In the genomic region with DNA sequence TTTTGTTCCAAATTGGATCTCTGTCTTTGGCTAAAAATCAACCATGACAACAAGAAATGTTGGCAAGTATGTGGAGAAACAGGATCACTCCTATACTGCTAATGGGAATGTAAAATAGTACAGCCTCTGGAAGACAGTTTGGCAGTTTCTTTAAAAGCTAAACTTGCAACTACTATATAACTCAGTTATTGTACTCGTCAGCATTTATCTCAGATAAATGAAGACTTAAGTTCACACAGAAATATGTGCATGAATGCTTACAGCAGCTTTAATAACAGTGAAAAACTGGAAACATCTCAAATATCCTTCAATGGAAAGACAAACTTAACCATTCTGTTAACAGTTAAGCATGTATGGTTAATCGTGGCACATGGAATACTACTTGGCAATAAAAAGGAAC, we compare ENCODE assay signal across 31 cellular contexts. TPM values are rescaled to one million over a fixed set of nuclear protein-coding genes. Genes with fewer than 3 reads are reported as not detected.
"Had no signal": no experiment of that assay in that cellular context is flagged by ENCODE, and none has a peak within 500 bp of the region (broad histone marks: within the 10 kb centered on the region; RNA-seq: fewer than 3 reads in every experiment).

No MANE protein-coding gene starts in this region.

- H3K4me2 ChIP-seq: neural progenitor cell, smooth muscle cell had no signal

- ATAC-seq: naive thymus-derived CD4-positive, alpha-beta T cell; natural killer cell; right cardiac atrium; sciatic nerve; stimulated activated effector memory CD8-positive, alpha-beta T cell treated with anti-CD3 and anti-CD28 coated beads, Interleukin-12 subunit alpha, Interleukin-12 subunit beta, amount 100 ng/mL, for 72 hours; stimulated activated naive B cell treated with anti-CD40 and anti-IgM and Interleukin-4, amounts not matched to agents 10 μg/mL and 1 μg/mL and 100 μg/mL, for 72 hours had no signal

- H3K9me3 Mint-ChIP-seq: nephron; neural progenitor cell; stimulated activated effector memory CD8-positive, alpha-beta T cell treated with anti-CD3 and anti-CD28 coated beads, Interleukin-12 subunit alpha, Interleukin-12 subunit beta, amount 100 ng/mL, for 72 hours; stimulated activated naive B cell treated with anti-CD40 and anti-IgM and Interleukin-4, amounts not matched to agents 10 μg/mL and 1 μg/mL and 100 μg/mL, for 72 hours; stimulated activated naive CD8-positive, alpha-beta T cell treated with anti-CD3 and anti-CD28 coated beads, Interleukin-15, Interleukin-2, amounts not matched to agents 100 ng/mL and 50 ng/mL, for 24 hours had no signal

- H3K4me1 Mint-ChIP-seq: naive thymus-derived CD4-positive, alpha-beta T cell; natural killer cell; nephron; neural progenitor cell; stimulated activated effector memory CD8-positive, alpha-beta T cell treated with anti-CD3 and anti-CD28 coated beads, Interleukin-12 subunit alpha, Interleukin-12 subunit beta, amount 100 ng/mL, for 72 hours; stimulated activated naive B cell treated with anti-CD40 and anti-IgM and Interleukin-4, amounts not matched to agents 10 μg/mL and 1 μg/mL and 100 μg/mL, for 72 hours had no signal

- H3K27me3 ChIP-seq: ovary, vagina had no signal

- H3K4me3 Mint-ChIP-seq: naive thymus-derived CD4-positive, alpha-beta T cell; natural killer cell; nephron; neural progenitor cell; stimulated activated effector memory CD8-positive, alpha-beta T cell treated with anti-CD3 and anti-CD28 coated beads, Interleukin-12 subunit alpha, Interleukin-12 subunit beta, amount 100 ng/mL, for 72 hours; stimulated activated naive B cell treated with anti-CD40 and anti-IgM and Interleukin-4, amounts not matched to agents 10 μg/mL and 1 μg/mL and 100 μg/mL, for 72 hours; stimulated activated naive CD8-positive, alpha-beta T cell treated with anti-CD3 and anti-CD28 coated beads, Interleukin-15, Interleukin-2, amounts not matched to agents 100 ng/mL and 50 ng/mL, for 24 hours had no signal

- H3K9ac ChIP-seq: neural progenitor cell had no signal

- H3K27ac Mint-ChIP-seq: naive thymus-derived CD4-positive, alpha-beta T cell; natural killer cell; nephron; neural progenitor cell; stimulated activated effector memory CD8-positive, alpha-beta T cell treated with anti-CD3 and anti-CD28 coated beads, Interleukin-12 subunit alpha, Interleukin-12 subunit beta, amount 100 ng/mL, for 72 hours; stimulated activated naive B cell treated with anti-CD40 and anti-IgM and Interleukin-4, amounts not matched to agents 10 μg/mL and 1 μg/mL and 100 μg/mL, for 72 hours; stimulated activated naive CD8-positive, alpha-beta T cell treated with anti-CD3 and anti-CD28 coated beads, Interleukin-15, Interleukin-2, amounts not matched to agents 100 ng/mL and 50 ng/mL, for 24 hours had no signal

- H3K36me3 Mint-ChIP-seq: naive thymus-derived CD4-positive, alpha-beta T cell; natural killer cell; neural progenitor cell; stimulated activated effector memory CD8-positive, alpha-beta T cell treated with anti-CD3 and anti-CD28 coated beads, Interleukin-12 subunit alpha, Interleukin-12 subunit beta, amount 100 ng/mL, for 72 hours; stimulated activated naive B cell treated with anti-CD40 and anti-IgM and Interleukin-4, amounts not matched to agents 10 μg/mL and 1 μg/mL and 100 μg/mL, for 72 hours had no signal

- H3K36me3 ChIP-seq: neural progenitor cell, ovary, prostate gland, spleen, stomach, thoracic aorta, thyroid gland, tibial nerve, upper lobe of left lung, vagina had no signal

- H2AFZ ChIP-seq: neural progenitor cell had no signal

- H3K27ac ChIP-seq: neural progenitor cell, ovary, prostate gland, skin epidermis, spleen, stomach, thoracic aorta, thyroid gland, tibial nerve, upper lobe of left lung, vagina had no signal

- H3K9me3 ChIP-seq: ovary, prostate gland, spleen, stomach, thoracic aorta, thyroid gland, tibial nerve, upper lobe of left lung, vagina had no signal

- H3K4me3 ChIP-seq: neural progenitor cell, ovary, prostate gland, skin epidermis, smooth muscle cell, spleen, stomach, thoracic aorta, thyroid gland, tibial nerve, upper lobe of left lung, vagina had no signal

- DNase-seq: naive thymus-derived CD4-positive, alpha-beta T cell; natural killer cell; occipital lobe; ovary; retina; right cardiac atrium; spleen; stimulated activated CD4-positive, alpha-beta T cell treated with anti-CD3 and anti-CD28 coated beads, Interleukin-12 subunit alpha, Interleukin-12 subunit beta, amount 100 ng/mL, for 4 hours; stimulated activated CD4-positive, alpha-beta T cell treated with anti-CD3 and anti-CD28 coated beads, Interleukin-1b, Interleukin-23, amount 100 ng/mL, for 48 hours; stimulated activated CD4-positive, alpha-beta T cell treated with anti-CD3 and anti-CD28 coated beads, Interleukin-2, amount 100 ng/mL, for 48 hours; stimulated activated CD4-positive, alpha-beta T cell treated with anti-CD3 and anti-CD28 coated beads, Interleukin-4, amount 100 ng/mL, for 24 hours; stimulated activated naive B cell treated with anti-CD40 and anti-IgM and Interleukin-4, amounts not matched to agents 10 μg/mL and 1 μg/mL and 100 μg/mL, for 72 hours; stimulated activated naive CD4-positive, alpha-beta T cell treated with Interleukin-2 at 50 U/mL for 16 hours; stomach; thyroid gland; trophoblast cell; upper lobe of left lung had no signal

- FAIRE-seq: urothelium cell line had no signal

- H3K4me1 ChIP-seq: prostate gland, spleen, stomach, thyroid gland, tibial nerve, upper lobe of left lung, vagina had no signal

RNA-seq across cellular contexts. Expression of gene HAND2, which starts 15.4 kb away (rescaled TPM):
- total RNA-seq: naive thymus-derived CD4-positive, alpha-beta T cell; natural killer cell; occipital lobe; temporal lobe had no signal
- polyA plus RNA-seq: naive thymus-derived CD4-positive, alpha-beta T cell; neural cell had no signal
